Comparison of ENCODE assay signal across 1 cellular context in the genomic region with DNA sequence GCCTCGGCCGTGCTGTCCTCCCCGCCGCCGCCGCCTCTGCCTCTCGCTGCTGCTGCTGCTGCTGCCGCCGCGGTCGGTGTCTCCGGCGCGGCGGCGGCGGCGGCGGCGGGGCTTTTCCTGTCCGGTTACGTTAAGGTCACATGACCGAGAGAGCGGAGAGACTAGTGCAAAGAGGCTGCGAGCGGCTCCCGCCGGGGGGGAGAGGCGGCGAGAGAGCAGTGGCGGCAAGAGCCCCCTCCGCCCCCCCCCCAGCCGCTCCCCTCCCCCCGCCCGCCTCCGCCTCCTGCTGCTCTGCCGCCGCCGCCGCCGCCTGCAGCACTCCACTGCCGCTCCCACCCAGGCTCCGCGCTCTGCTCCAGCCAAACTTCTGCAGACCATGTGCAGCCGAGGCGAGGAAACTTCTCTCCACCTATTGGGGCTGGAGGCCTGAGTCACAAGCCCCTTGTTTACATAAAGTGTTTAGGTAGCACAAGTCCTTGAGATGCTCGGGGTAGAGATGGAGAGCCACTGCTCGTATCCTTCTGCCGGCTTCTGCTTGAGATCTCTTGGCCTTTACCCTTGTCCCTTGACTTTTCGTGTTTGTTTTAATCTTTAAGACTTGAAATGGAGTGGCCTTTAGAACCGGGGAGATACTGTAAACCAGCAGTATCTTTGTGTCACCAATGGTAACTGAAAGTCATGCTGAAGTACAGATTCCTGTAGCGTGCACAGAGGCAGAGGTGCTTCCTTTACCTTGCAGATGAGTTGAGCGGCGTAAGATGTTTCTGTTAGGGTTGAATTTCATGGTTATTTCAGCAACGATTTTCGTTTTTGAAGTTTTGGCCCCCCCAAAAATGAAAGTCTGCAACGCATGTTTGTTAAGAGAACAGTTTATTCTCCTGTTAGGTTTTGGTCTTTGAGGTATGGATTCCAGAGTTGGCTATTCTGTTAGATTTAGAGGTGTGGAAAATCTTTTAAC.
TF ChIP-seq lines count a peak whose summit lies in the region.

A gene with protein sequence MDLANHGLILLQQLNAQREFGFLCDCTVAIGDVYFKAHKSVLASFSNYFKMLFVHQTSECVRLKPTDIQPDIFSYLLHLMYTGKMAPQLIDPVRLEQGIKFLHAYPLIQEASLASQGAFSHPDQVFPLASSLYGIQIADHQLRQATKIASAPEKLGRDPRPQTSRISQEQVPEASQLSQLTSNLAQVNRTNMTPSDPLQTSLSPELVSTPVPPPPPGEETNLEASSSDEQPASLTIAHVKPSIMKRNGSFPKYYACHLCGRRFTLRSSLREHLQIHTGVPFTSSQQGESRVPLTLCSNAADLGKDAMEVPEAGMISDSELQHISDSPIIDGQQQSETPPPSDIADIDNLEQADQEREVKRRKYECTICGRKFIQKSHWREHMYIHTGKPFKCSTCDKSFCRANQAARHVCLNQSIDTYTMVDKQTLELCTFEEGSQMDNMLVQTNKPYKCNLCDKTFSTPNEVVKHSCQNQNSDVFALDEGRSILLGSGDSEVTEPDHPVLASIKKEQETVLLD (minus strand): TSS at position 89 of the 958 bp plus-strand sequence. CDS start 17,922 bp downstream, outside the sequence.

TF ChIP-seq in HEK293, 187 proteins besides CTCF, POLR2A, EP300 and RAD21 (continued from another document and continues in another):
- TF ChIP-seq ZBTB11 (tag by site-specific recombination; conservative IDR thresholded peaks at IDR 0.05; ENCODE audit: low read depth), result no peak
- TF ChIP-seq, protein P1, sequence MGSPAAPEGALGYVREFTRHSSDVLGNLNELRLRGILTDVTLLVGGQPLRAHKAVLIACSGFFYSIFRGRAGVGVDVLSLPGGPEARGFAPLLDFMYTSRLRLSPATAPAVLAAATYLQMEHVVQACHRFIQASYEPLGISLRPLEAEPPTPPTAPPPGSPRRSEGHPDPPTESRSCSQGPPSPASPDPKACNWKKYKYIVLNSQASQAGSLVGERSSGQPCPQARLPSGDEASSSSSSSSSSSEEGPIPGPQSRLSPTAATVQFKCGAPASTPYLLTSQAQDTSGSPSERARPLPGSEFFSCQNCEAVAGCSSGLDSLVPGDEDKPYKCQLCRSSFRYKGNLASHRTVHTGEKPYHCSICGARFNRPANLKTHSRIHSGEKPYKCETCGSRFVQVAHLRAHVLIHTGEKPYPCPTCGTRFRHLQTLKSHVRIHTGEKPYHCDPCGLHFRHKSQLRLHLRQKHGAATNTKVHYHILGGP (tag by site-specific recombination; IDR thresholded peaks at IDR 0.05), result no peak
- no peak for TF ChIP-seq PBX3 (CRISPR knock-in tag; IDR thresholded peaks at IDR 0.05)
- TF ChIP-seq MEIS1 (CRISPR knock-in tag; IDR thresholded peaks at IDR 0.05; ENCODE audit: borderline replicate concordance), result no peak
- no peak for TF ChIP-seq ZNF146 (tag by site-specific recombination; IDR thresholded peaks at IDR 0.05)
- no peak for TF ChIP-seq ZNF37A (tag by site-specific recombination; IDR thresholded peaks at IDR 0.05)
- no peak for TF ChIP-seq ZNF488 (tag by site-specific recombination; IDR thresholded peaks at IDR 0.05)
- TF ChIP-seq AEBP2 (tag by site-specific recombination; IDR thresholded peaks at IDR 0.05; ENCODE audit: borderline replicate concordance), result no peak
- no peak for TF ChIP-seq ZNF223 (tag by site-specific recombination; IDR thresholded peaks at IDR 0.05)
- TF ChIP-seq ZNF366 (tag by site-specific recombination; conservative IDR thresholded peaks at IDR 0.05), result no peak
- TF ChIP-seq, protein P2, sequence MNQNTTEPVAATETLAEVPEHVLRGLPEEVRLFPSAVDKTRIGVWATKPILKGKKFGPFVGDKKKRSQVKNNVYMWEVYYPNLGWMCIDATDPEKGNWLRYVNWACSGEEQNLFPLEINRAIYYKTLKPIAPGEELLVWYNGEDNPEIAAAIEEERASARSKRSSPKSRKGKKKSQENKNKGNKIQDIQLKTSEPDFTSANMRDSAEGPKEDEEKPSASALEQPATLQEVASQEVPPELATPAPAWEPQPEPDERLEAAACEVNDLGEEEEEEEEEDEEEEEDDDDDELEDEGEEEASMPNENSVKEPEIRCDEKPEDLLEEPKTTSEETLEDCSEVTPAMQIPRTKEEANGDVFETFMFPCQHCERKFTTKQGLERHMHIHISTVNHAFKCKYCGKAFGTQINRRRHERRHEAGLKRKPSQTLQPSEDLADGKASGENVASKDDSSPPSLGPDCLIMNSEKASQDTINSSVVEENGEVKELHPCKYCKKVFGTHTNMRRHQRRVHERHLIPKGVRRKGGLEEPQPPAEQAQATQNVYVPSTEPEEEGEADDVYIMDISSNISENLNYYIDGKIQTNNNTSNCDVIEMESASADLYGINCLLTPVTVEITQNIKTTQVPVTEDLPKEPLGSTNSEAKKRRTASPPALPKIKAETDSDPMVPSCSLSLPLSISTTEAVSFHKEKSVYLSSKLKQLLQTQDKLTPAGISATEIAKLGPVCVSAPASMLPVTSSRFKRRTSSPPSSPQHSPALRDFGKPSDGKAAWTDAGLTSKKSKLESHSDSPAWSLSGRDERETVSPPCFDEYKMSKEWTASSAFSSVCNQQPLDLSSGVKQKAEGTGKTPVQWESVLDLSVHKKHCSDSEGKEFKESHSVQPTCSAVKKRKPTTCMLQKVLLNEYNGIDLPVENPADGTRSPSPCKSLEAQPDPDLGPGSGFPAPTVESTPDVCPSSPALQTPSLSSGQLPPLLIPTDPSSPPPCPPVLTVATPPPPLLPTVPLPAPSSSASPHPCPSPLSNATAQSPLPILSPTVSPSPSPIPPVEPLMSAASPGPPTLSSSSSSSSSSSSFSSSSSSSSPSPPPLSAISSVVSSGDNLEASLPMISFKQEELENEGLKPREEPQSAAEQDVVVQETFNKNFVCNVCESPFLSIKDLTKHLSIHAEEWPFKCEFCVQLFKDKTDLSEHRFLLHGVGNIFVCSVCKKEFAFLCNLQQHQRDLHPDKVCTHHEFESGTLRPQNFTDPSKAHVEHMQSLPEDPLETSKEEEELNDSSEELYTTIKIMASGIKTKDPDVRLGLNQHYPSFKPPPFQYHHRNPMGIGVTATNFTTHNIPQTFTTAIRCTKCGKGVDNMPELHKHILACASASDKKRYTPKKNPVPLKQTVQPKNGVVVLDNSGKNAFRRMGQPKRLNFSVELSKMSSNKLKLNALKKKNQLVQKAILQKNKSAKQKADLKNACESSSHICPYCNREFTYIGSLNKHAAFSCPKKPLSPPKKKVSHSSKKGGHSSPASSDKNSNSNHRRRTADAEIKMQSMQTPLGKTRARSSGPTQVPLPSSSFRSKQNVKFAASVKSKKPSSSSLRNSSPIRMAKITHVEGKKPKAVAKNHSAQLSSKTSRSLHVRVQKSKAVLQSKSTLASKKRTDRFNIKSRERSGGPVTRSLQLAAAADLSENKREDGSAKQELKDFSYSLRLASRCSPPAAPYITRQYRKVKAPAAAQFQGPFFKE (tag by site-specific recombination; IDR thresholded peaks at IDR 0.05; ENCODE audit: borderline replicate concordance), result no peak
- no peak for TF ChIP-seq SP7 (tag by site-specific recombination; IDR thresholded peaks at IDR 0.05)
- no peak for TF ChIP-seq GLIS1 (tag by site-specific recombination; IDR thresholded peaks at IDR 0.05)
- no peak for TF ChIP-seq ZFP3 (tag by site-specific recombination; IDR thresholded peaks at IDR 0.05; ENCODE audit: low read depth)
- no peak for TF ChIP-seq KLF1 (tag by site-specific recombination; IDR thresholded peaks at IDR 0.05)
- no peak for TF ChIP-seq KLF8 (tag by site-specific recombination; IDR thresholded peaks at IDR 0.05)
- no peak for TF ChIP-seq ZNF394 (tag by site-specific recombination; IDR thresholded peaks at IDR 0.05; ENCODE audit: borderline replicate concordance)
- TF ChIP-seq ZNF544 (tag by site-specific recombination; IDR thresholded peaks at IDR 0.05), result no peak
- TF ChIP-seq, protein P3, sequence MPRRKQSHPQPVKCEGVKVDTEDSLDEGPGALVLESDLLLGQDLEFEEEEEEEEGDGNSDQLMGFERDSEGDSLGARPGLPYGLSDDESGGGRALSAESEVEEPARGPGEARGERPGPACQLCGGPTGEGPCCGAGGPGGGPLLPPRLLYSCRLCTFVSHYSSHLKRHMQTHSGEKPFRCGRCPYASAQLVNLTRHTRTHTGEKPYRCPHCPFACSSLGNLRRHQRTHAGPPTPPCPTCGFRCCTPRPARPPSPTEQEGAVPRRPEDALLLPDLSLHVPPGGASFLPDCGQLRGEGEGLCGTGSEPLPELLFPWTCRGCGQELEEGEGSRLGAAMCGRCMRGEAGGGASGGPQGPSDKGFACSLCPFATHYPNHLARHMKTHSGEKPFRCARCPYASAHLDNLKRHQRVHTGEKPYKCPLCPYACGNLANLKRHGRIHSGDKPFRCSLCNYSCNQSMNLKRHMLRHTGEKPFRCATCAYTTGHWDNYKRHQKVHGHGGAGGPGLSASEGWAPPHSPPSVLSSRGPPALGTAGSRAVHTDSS (tag by site-specific recombination; IDR thresholded peaks at IDR 0.05), result 0 out of 2 replicates have a peak, but pooled peaks have one; percentile 17
- TF ChIP-seq OSR2 (tag by site-specific recombination; IDR thresholded peaks at IDR 0.05), result peak; percentile 85
- TF ChIP-seq ZSCAN30 (tag by site-specific recombination; IDR thresholded peaks at IDR 0.05), result 0 out of 2 replicates have a peak, but pooled peaks have one; percentile 21
- TF ChIP-seq, protein P4, sequence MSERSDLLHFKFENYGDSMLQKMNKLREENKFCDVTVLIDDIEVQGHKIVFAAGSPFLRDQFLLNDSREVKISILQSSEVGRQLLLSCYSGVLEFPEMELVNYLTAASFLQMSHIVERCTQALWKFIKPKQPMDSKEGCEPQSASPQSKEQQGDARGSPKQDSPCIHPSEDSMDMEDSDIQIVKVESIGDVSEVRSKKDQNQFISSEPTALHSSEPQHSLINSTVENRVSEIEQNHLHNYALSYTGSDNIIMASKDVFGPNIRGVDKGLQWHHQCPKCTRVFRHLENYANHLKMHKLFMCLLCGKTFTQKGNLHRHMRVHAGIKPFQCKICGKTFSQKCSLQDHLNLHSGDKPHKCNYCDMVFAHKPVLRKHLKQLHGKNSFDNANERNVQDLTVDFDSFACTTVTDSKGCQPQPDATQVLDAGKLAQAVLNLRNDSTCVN (tag by site-specific recombination; optimal IDR thresholded peaks at IDR 0.05), result no peak
- peak; percentile 74 for TF ChIP-seq ZNF341 (tag by site-specific recombination; IDR thresholded peaks at IDR 0.05; ENCODE audit: low read depth)
- no peak for TF ChIP-seq ZNF776 (tag by site-specific recombination; IDR thresholded peaks at IDR 0.05; ENCODE audit: borderline replicate concordance)
- TF ChIP-seq ZNF501 (tag by site-specific recombination; IDR thresholded peaks at IDR 0.05), result no peak
- TF ChIP-seq ZNF670 (tag by site-specific recombination; IDR thresholded peaks at IDR 0.05; ENCODE audit: low read depth), result no peak
- TF ChIP-seq ZNF398 (tag by site-specific recombination; IDR thresholded peaks at IDR 0.05), result peak; percentile 72
- TF ChIP-seq SALL2 (tag by site-specific recombination; IDR thresholded peaks at IDR 0.05; ENCODE audit: borderline replicate concordance), result no peak
